Comparison of ENCODE assay signal across 13 cellular contexts in genomic region chr2:200615247-200615646, GRCh38. TPM values are rescaled to one million over a fixed set of nuclear protein-coding genes. Genes with fewer than 3 reads are reported as not detected.
A peak's percentile ranks its signal among the peaks of the same experiment; 100 is the strongest.
DNase-seq lines count a peak whose midpoint lies in the region; ATAC-seq and TF ChIP-seq lines count a peak whose summit lies in the region.
"Had no signal": no experiment of that assay in that cellular context is flagged by ENCODE, and none has a peak within 500 bp of the region (broad histone marks: within the 10 kb centered on the region; RNA-seq: fewer than 3 reads in every experiment).

No MANE protein-coding gene starts in this region.

- DNase-seq in SIG-M5 (lab: John Stamatoyannopoulos, UW) (peak; percentile 17), foreskin keratinocyte (peak; percentile 50 to 77), medulla oblongata (ENCODE audit: extremely low spot score) (no peak)
- DNase-seq: activated CD4-positive, alpha-beta T cell treated with anti-CD3 and anti-CD28 coated beads, Interleukin-2, amount 50 U/mL, for 48 hours; C1 segment of cervical spinal cord; caudate nucleus; NCI-H774 had no signal

- H3K4me3 ChIP-seq in ACC112 (ENCODE audit: low read depth, low read length) = peak overlapping the region; percentile 32; the same call in 1 of the 2 replicates

- no peak for TF ChIP-seq POLR2A in GM18505 (IDR thresholded peaks at IDR 0.05; ENCODE audit: borderline replicate concordance, extremely low read depth, insufficient read depth, insufficient read length)

- ATAC-seq in HG02852 (IDR thresholded peaks at IDR 0.05; ENCODE audit: unreplicated experiment) (peak; percentile 53), foreskin keratinocyte (peak; percentile 96), GM18909 (IDR thresholded peaks at IDR 0.05; ENCODE audit: poor library complexity, unreplicated experiment) (no peak), GM18867 (IDR thresholded peaks at IDR 0.05; ENCODE audit: unreplicated experiment) (no peak), GM18505 (IDR thresholded peaks at IDR 0.05; ENCODE audit: unreplicated experiment) (no peak)
- ATAC-seq: sciatic nerve had no signal

- peak overlapping the region; percentile 91 for H3K27ac ChIP-seq in ACC112 (ENCODE audit: low read depth, low read length)
- no peak overlapping the region for H3K27ac ChIP-seq in foreskin keratinocyte

- H3K4me1 ChIP-seq in ACC112 (ENCODE audit: control insufficient read depth, insufficient read depth, low read length, unreplicated experiment) (peaks cover 74% of the 10 kb centered on the region), foreskin keratinocyte (peaks cover 16% of the 10 kb centered on the region)

- no peaks in the 10 kb centered on the region for H3K27me3 ChIP-seq in ACC112 (ENCODE audit: insufficient read depth, low read length)
- H3K27me3 ChIP-seq in foreskin keratinocyte = no peaks in the 10 kb centered on the region

- TF ChIP-seq CTCF in foreskin keratinocyte (conservative IDR thresholded peaks at IDR 0.05) = no peak

- H2AFZ ChIP-seq in ACC112 (ENCODE audit: low read length, unreplicated experiment) = no peak overlapping the region

- H3K36me3 ChIP-seq in ACC112 (ENCODE audit: insufficient read depth, low read length) = peaks cover 47% of the 10 kb centered on the region

- H3K79me2 ChIP-seq in ACC112 (ENCODE audit: control insufficient read depth, insufficient read depth, low read length, unreplicated experiment) = peaks cover 20% of the 10 kb centered on the region

RNA-seq across cellular contexts. Expression of gene AOX1, which starts 29.4 kb away (rescaled TPM):
- 7.6 and 16.8 TPM in 2 replicates for total RNA-seq in foreskin keratinocyte
- polyA plus RNA-seq in foreskin keratinocyte = 2.6 and 5.3 TPM in 2 replicates

Comparison
In these comparisons a context has a peak if more than half of its experiments do, and no peak if none do; other contexts are left out.
1. ATAC-seq: peak in HG02852 (single experiment) and foreskin keratinocyte (single experiment); none in GM18909 (single experiment), GM18867 (single experiment) and GM18505 (single experiment).